ENCODE assay signal across 14 cellular contexts in genomic region chr3:101819649-101820202, GRCh38. TPM values are rescaled to one million over a fixed set of nuclear protein-coding genes. Genes with fewer than 3 reads are reported as not detected.
A peak's percentile ranks its signal among the peaks of the same experiment; 100 is the strongest.
DNase-seq lines count a peak whose midpoint lies in the region; ATAC-seq lines count a peak whose summit lies in the region.
"Had no signal": no experiment of that assay in that cellular context is flagged by ENCODE, and none has a peak within 500 bp of the region (broad histone marks: within the 10 kb centered on the region; RNA-seq: fewer than 3 reads in every experiment).

No MANE protein-coding gene starts in this region.

- peaks cover 45% of the 10 kb centered on the region for H3K4me1 Mint-ChIP-seq in activated CD4-positive, alpha-beta T cell treated with anti-CD3 and anti-CD28 coated beads for 36 hours
- peaks cover 60% of the 10 kb centered on the region for H3K4me1 Mint-ChIP-seq in stimulated activated naive CD8-positive, alpha-beta T cell treated with anti-CD3 and anti-CD28 coated beads, Interleukin-15, Interleukin-2, amounts not matched to agents 100 ng/mL and 50 ng/mL, for 24 hours (ENCODE audit: low read depth)
- peaks cover 30% of the 10 kb centered on the region for H3K4me1 Mint-ChIP-seq in activated CD4-positive, alpha-beta memory T cell treated with anti-CD3 and anti-CD28 coated beads for 36 hours (ENCODE audit: low read depth)

- H3K36me3 Mint-ChIP-seq in activated CD4-positive, alpha-beta T cell treated with anti-CD3 and anti-CD28 coated beads for 36 hours (ENCODE audit: low read depth), result peaks cover 40% of the 10 kb centered on the region
- peaks cover 66% of the 10 kb centered on the region for H3K36me3 Mint-ChIP-seq in stimulated activated naive CD8-positive, alpha-beta T cell treated with anti-CD3 and anti-CD28 coated beads, Interleukin-15, Interleukin-2, amounts not matched to agents 100 ng/mL and 50 ng/mL, for 24 hours (ENCODE audit: low read depth)
- peaks cover 33% of the 10 kb centered on the region for H3K36me3 Mint-ChIP-seq in activated CD4-positive, alpha-beta memory T cell treated with anti-CD3 and anti-CD28 coated beads for 36 hours

- H3K27me3 Mint-ChIP-seq in activated CD4-positive, alpha-beta T cell treated with anti-CD3 and anti-CD28 coated beads for 36 hours, result no peaks in the 10 kb centered on the region
- H3K27me3 Mint-ChIP-seq in stimulated activated naive CD8-positive, alpha-beta T cell treated with anti-CD3 and anti-CD28 coated beads, Interleukin-15, Interleukin-2, amounts not matched to agents 100 ng/mL and 50 ng/mL, for 24 hours, result no peaks in the 10 kb centered on the region
- H3K27me3 Mint-ChIP-seq in activated CD4-positive, alpha-beta memory T cell treated with anti-CD3 and anti-CD28 coated beads for 36 hours, result no peaks in the 10 kb centered on the region

- CTCF ChIA-PET in activated CD4-positive, alpha-beta T cell treated with anti-CD3 and anti-CD28 coated beads for 36 hours (lab: Charles Lee), result interaction anchor here (3.7 kb wide), 1 partner anchor 409 kb away, joined by 19 read pairs; no protein-coding TSS in a partner anchor
- CTCF ChIA-PET in activated CD4-positive, alpha-beta memory T cell treated with anti-CD3 and anti-CD28 coated beads for 36 hours (lab: Charles Lee), result interaction anchor here (1.1 to 1.2 kb wide), 2 partner anchors 11 to 14 kb away, joined by 3 read pairs; no protein-coding TSS in a partner anchor

- ATAC-seq in activated CD4-positive, alpha-beta T cell treated with anti-CD3 and anti-CD28 coated beads for 36 hours, result peak; percentile 67
- ATAC-seq in HG02870 (IDR thresholded peaks at IDR 0.05; ENCODE audit: unreplicated experiment), result peak; percentile 79

- H3K9me3 Mint-ChIP-seq in activated CD4-positive, alpha-beta T cell treated with anti-CD3 and anti-CD28 coated beads for 36 hours (ENCODE audit: low read depth), result no peaks in the 10 kb centered on the region
- H3K9me3 Mint-ChIP-seq in stimulated activated naive CD8-positive, alpha-beta T cell treated with anti-CD3 and anti-CD28 coated beads, Interleukin-15, Interleukin-2, amounts not matched to agents 100 ng/mL and 50 ng/mL, for 24 hours, result no peaks in the 10 kb centered on the region
- no peaks in the 10 kb centered on the region for H3K9me3 Mint-ChIP-seq in activated CD4-positive, alpha-beta memory T cell treated with anti-CD3 and anti-CD28 coated beads for 36 hours
- H3K9me3 Mint-ChIP-seq: activated T-helper 2 cell treated with anti-CD3 and anti-CD28 coated beads, Interferon-gamma antibody, Interleukin-2, Interleukin-4, amounts not matched to agents 10 μg/mL and 5 μg/mL and 100 μg/mL, durations not matched to agents 14 hours and 24 hours and 36 hours had no signal

- no peak for DNase-seq in activated CD4-positive, alpha-beta T cell treated with anti-CD3 and anti-CD28 coated beads for 36 hours
- no peak for DNase-seq in activated CD4-positive, alpha-beta T cell treated with anti-CD3 and anti-CD28 coated beads for 48 hours
- peak; percentile 82 for DNase-seq in NOMO-1 treated with DMSO at 0.1 percent for 48 hours (lab: John Stamatoyannopoulos, UW; ENCODE audit: unreplicated experiment)
- no peak for DNase-seq in effector CD8-positive, alpha-beta T cell (lab: John Stamatoyannopoulos, UW)
- DNase-seq in activated CD4-positive, alpha-beta memory T cell treated with anti-CD3 and anti-CD28 coated beads for 36 hours, result no peak
- no peak for DNase-seq in EL
- DNase-seq: activated CD4-positive, alpha-beta T cell treated with anti-CD3 and anti-CD28 coated beads for 1 hour; brain microvascular endothelial cell; glutamatergic neuron; NCI-H1694; NCI-H82 had no signal

- POLR2A ChIA-PET in activated CD4-positive, alpha-beta T cell treated with anti-CD3 and anti-CD28 coated beads for 36 hours (lab: Charles Lee), result no interaction called here
- POLR2A ChIA-PET in activated CD4-positive, alpha-beta memory T cell treated with anti-CD3 and anti-CD28 coated beads for 36 hours (lab: Charles Lee), result no interaction called here

- H3K4me3 Mint-ChIP-seq in activated CD4-positive, alpha-beta T cell treated with anti-CD3 and anti-CD28 coated beads for 36 hours, result no peak overlapping the region
- no peak overlapping the region for H3K4me3 Mint-ChIP-seq in stimulated activated naive CD8-positive, alpha-beta T cell treated with anti-CD3 and anti-CD28 coated beads, Interleukin-15, Interleukin-2, amounts not matched to agents 100 ng/mL and 50 ng/mL, for 24 hours
- H3K4me3 Mint-ChIP-seq in activated CD4-positive, alpha-beta memory T cell treated with anti-CD3 and anti-CD28 coated beads for 36 hours, result no peak overlapping the region

- intact Hi-C loops in activated CD4-positive, alpha-beta T cell treated with anti-CD3 and anti-CD28 coated beads for 36 hours (cut with DNase I, micrococcal nuclease), result loop anchor here in 1 of 2 experiments (10.0 kb wide), 1 partner anchor 895 kb away; no protein-coding TSS in a partner anchor
- intact Hi-C loops in activated CD4-positive, alpha-beta memory T cell treated with anti-CD3 and anti-CD28 coated beads for 36 hours (cut with micrococcal nuclease), result no loop called here

- no peak overlapping the region for H3K27ac Mint-ChIP-seq in activated CD4-positive, alpha-beta T cell treated with anti-CD3 and anti-CD28 coated beads for 36 hours
- peak overlapping the region; percentile 45 for H3K27ac Mint-ChIP-seq in stimulated activated naive CD8-positive, alpha-beta T cell treated with anti-CD3 and anti-CD28 coated beads, Interleukin-15, Interleukin-2, amounts not matched to agents 100 ng/mL and 50 ng/mL, for 24 hours
- no peak overlapping the region for H3K27ac Mint-ChIP-seq in activated CD4-positive, alpha-beta memory T cell treated with anti-CD3 and anti-CD28 coated beads for 36 hours
- H3K27ac Mint-ChIP-seq: activated T-helper 2 cell treated with anti-CD3 and anti-CD28 coated beads, Interferon-gamma antibody, Interleukin-2, Interleukin-4, amounts not matched to agents 10 μg/mL and 5 μg/mL and 100 μg/mL, durations not matched to agents 14 hours and 24 hours and 36 hours had no signal

RNA-seq across cellular contexts. Expression of gene NFKBIZ, which starts 29.6 kb away (rescaled TPM):
- 10 to 100 TPM; 47.8 to 56.7 TPM for total RNA-seq in activated CD4-positive, alpha-beta T cell treated with anti-CD3 and anti-CD28 coated beads for 36 hours
- total RNA-seq in activated CD4-positive, alpha-beta memory T cell treated with anti-CD3 and anti-CD28 coated beads for 36 hours, result 10 to 100 TPM; 65.9 to 74.9 TPM

RNA-seq across cellular contexts. Expression of gene NXPE3, which starts 40.7 kb away (rescaled TPM):
- 10 to 100 TPM; 12.8 to 18.5 TPM for total RNA-seq in activated CD4-positive, alpha-beta T cell treated with anti-CD3 and anti-CD28 coated beads for 36 hours
- total RNA-seq in activated CD4-positive, alpha-beta memory T cell treated with anti-CD3 and anti-CD28 coated beads for 36 hours, result 10 to 100 TPM; 18.7 to 19.8 TPM
